ENCODE assay signal across 19 cellular contexts in the genomic region with DNA sequence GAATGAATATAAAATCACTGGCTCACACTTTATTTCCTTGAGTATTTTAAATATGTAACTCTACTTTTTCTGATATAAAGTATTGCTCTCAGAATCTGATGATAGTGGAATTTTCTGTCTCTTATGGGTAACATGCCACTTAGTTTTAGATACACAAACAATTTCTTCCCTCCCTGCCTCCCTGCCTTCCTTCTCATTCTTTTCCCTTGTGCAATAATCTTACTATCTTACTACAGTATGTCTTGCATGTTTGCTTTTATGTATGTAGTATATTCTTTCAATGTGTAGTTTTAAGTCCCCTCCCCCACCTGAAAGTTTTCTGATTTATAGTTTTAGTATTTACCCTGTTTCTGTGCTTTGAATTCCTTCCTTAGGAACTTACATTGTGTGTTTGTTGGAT. TPM values are rescaled to one million over a fixed set of nuclear protein-coding genes. Genes with fewer than 3 reads are reported as not detected.
DNase-seq lines count a peak whose midpoint lies in the region; ATAC-seq and TF ChIP-seq lines count a peak whose summit lies in the region.
"Had no signal": no experiment of that assay in that cellular context is flagged by ENCODE, and none has a peak within 500 bp of the region (broad histone marks: within the 10 kb centered on the region; RNA-seq: fewer than 3 reads in every experiment).

No MANE protein-coding gene starts in this region.

- H3K27ac Mint-ChIP-seq in T-helper 17 cell = peak overlapping the region; percentile 19
- H3K27ac Mint-ChIP-seq in activated T-helper 17 cell treated with anti-CD3 and anti-CD28 coated beads, Interleukin-2, amount 50 U/mL, for 72 hours = no peak overlapping the region
- H3K27ac Mint-ChIP-seq: CD4-positive, alpha-beta T cell; CD8-positive, alpha-beta memory T cell; H9 had no signal

- ATAC-seq in T-helper 17 cell = no peak
- ATAC-seq in activated T-helper 17 cell treated with anti-CD3 and anti-CD28 coated beads, Interleukin-2, amount 50 U/mL, for 72 hours (replicated peaks) = no peak
- ATAC-seq: HCT116 had no signal

- H3K4me3 Mint-ChIP-seq in T-helper 17 cell = no peak overlapping the region
- H3K4me3 Mint-ChIP-seq in activated T-helper 17 cell treated with anti-CD3 and anti-CD28 coated beads, Interleukin-2, amount 50 U/mL, for 72 hours = no peak overlapping the region
- H3K4me3 Mint-ChIP-seq: CD14-positive monocyte; CD4-positive, alpha-beta T cell; CD8-positive, alpha-beta memory T cell; H9 had no signal

- H3K36me3 Mint-ChIP-seq in T-helper 17 cell (ENCODE audit: low read depth) = no peaks in the 10 kb centered on the region
- H3K36me3 Mint-ChIP-seq in activated T-helper 17 cell treated with anti-CD3 and anti-CD28 coated beads, Interleukin-2, amount 50 U/mL, for 72 hours (ENCODE audit: low read depth) = no peaks in the 10 kb centered on the region
- H3K36me3 Mint-ChIP-seq: CD14-positive monocyte; CD8-positive, alpha-beta memory T cell had no signal

- no peaks in the 10 kb centered on the region for H3K9me3 ChIP-seq in T-helper 17 cell (ENCODE audit: control insufficient read depth, low read length, poor library complexity, severe bottlenecking)
- H3K9me3 ChIP-seq: BE2C had no signal

- no peak overlapping the region for H3K4me3 ChIP-seq in AG10803 (ENCODE audit: low read length)
- H3K4me3 ChIP-seq: BLaER1 treated with 17β-estradiol and CSF1 and Interleukin-3, amounts not matched to agents 10 nM and 100 nM; GM23248 had no signal

- DNase-seq in AG10803 (ENCODE audit: low read depth) (peak; percentile 44), T-helper 17 cell (no peak), fibroblast of peridontal ligament (ENCODE audit: extremely low read depth) (peak; percentile 54), T-helper 2 cell (no peak), DMS153 treated with DMSO at 0.1 percent for 48 hours (lab: John Stamatoyannopoulos, UW; ENCODE audit: unreplicated experiment) (no peak)
- DNase-seq: AML-193; BE2C; CD4-positive, alpha-beta T cell; CD8-positive, alpha-beta memory T cell; DMS 273 treated with DMSO at 0.1 percent for 48 hours; DMS53; DMS79 treated with DMSO at 0.1 percent for 48 hours; GM23248; H9 had no signal

- no peaks in the 10 kb centered on the region for H3K4me1 Mint-ChIP-seq in T-helper 17 cell
- H3K4me1 Mint-ChIP-seq in activated T-helper 17 cell treated with anti-CD3 and anti-CD28 coated beads, Interleukin-2, amount 50 U/mL, for 72 hours = no peaks in the 10 kb centered on the region
- H3K4me1 Mint-ChIP-seq: CD8-positive, alpha-beta memory T cell; H9 had no signal

- peaks cover 30% of the 10 kb centered on the region for H3K27me3 Mint-ChIP-seq in T-helper 17 cell
- peaks cover 6% of the 10 kb centered on the region for H3K27me3 Mint-ChIP-seq in activated T-helper 17 cell treated with anti-CD3 and anti-CD28 coated beads, Interleukin-2, amount 50 U/mL, for 72 hours

- H3K9me3 Mint-ChIP-seq in activated T-helper 17 cell treated with anti-CD3 and anti-CD28 coated beads, Interleukin-2, amount 50 U/mL, for 72 hours = no peaks in the 10 kb centered on the region
- H3K9me3 Mint-ChIP-seq: CD4-positive, alpha-beta T cell; CD8-positive, alpha-beta memory T cell; H9 had no signal

- no peak for TF ChIP-seq CTCF in AG10803 (conservative IDR thresholded peaks at IDR 0.05; ENCODE audit: low read length)

RNA-seq across cellular contexts. Expression of a gene that starts 48.4 kb away (rescaled TPM):
- under 1 TPM in 1 of 2 donors, not detected in 1; 0.22 TPM for total RNA-seq in T-helper 17 cell
- total RNA-seq in activated T-helper 17 cell treated with anti-CD3 and anti-CD28 coated beads, Interleukin-2, amount 50 U/mL, for 72 hours = under 1 TPM in 1 of 2 donors, not detected in 1; 0.48 TPM
- total RNA-seq: CD4-positive, alpha-beta T cell; CD8-positive, alpha-beta memory T cell; Daoy; H9 had no signal

Comparison
In these comparisons a context has a peak if more than half of its experiments do, and no peak if none do; other contexts are left out.
1. DNase-seq: peak in AG10803 (single experiment) and fibroblast of peridontal ligament (single experiment); none in T-helper 17 cell (0 of 3), T-helper 2 cell (0 of 5) and DMS153 treated with DMSO at 0.1 percent for 48 hours (single experiment).